In genomic region chr10:72274730-72275350, GRCh38 we compare ENCODE assay signal across 8 cellular contexts. TPM values are rescaled to one million over a fixed set of nuclear protein-coding genes. Genes with fewer than 3 reads are reported as not detected.
DNase-seq lines count a peak whose midpoint lies in the region; ATAC-seq and TF ChIP-seq lines count a peak whose summit lies in the region.

No MANE protein-coding gene starts in this region.

- BruUV-seq in A673 (replicated peaks; lab: Mats Ljungman, UMichigan), result no TSS peak

- peak overlapping the region; percentile 82 for H3K27ac ChIP-seq in A673 (ENCODE audit: low read depth, low read length, poor library complexity, severe bottlenecking)
- H3K27ac ChIP-seq in neutrophil, result peak overlapping the region; percentile 92
- no peak overlapping the region for H3K27ac ChIP-seq in aorta (ENCODE audit: low read depth in 1 of 2, low read length in 2 of 2)

- DNase-seq in A673 (ENCODE audit: low spot score), result no peak
- DNase-seq in GM13977 (ENCODE audit: low spot score), result peak; percentile 54
- DNase-seq in OCI-M1 (lab: John Stamatoyannopoulos, UW), result peak; percentile 84
- peak; percentile 26 to 75 (median 46) for DNase-seq in activated naive CD4-positive, alpha-beta T cell (lab: John Stamatoyannopoulos, UW)
- peak; percentile 70 for DNase-seq in germinal center (ENCODE audit: low spot score)
- peak; percentile 81 to 91 for DNase-seq in aorta

- POLR2A ChIA-PET in A673 (lab: Charles Lee; ENCODE audit: low non-redundant PET), result interaction anchor here (0.6 to 1.0 kb wide), 6 partner anchors 9 to 1289 kb away, joined by 3 to 5 read pairs (median 3); no protein-coding TSS in a partner anchor

- H3K4me1 ChIP-seq in A673 (ENCODE audit: insufficient read depth, low read length, poor library complexity, severe bottlenecking) (peaks cover 33% of the 10 kb centered on the region), neutrophil (ENCODE audit: control insufficient read depth in 1 of 2, insufficient read depth in 1 of 2, low read depth in 1 of 2, low read length in 1 of 2) (peaks cover 25 to 30% of the 10 kb centered on the region in 2 experiments), aorta (ENCODE audit: control insufficient read depth in 1 of 2, insufficient read depth in 2 of 2, low read length in 2 of 2) (no peaks in the 10 kb centered on the region)

- TF ChIP-seq CTCF in A673 (conservative IDR thresholded peaks at IDR 0.05; ENCODE audit: low read depth, low read length) (peak; percentile 72), GM13977 (IDR thresholded peaks at IDR 0.05; ENCODE audit: extremely low read depth, insufficient read depth, missing control alignments) (peak; percentile 93), neutrophil (IDR thresholded peaks at IDR 0.05) (peak; percentile 43)

- intact Hi-C loops in A673 (cut with micrococcal nuclease; ENCODE audit: unreplicated experiment), result loop anchor here (5.0 kb wide), 1 partner anchor 47 kb away; no protein-coding TSS in a partner anchor
- intact Hi-C loops in aorta (cut with DNase I), result loop anchor here (1.0 to 5.0 kb wide), 4 partner anchors 57 to 58 kb away; partner anchors contain the start of genes ANAPC16 (in 1 of the 2) and ASCC1 (in 1 of the 2)

- H3K36me3 ChIP-seq in A673 (ENCODE audit: insufficient read depth, low read length, poor library complexity, severe bottlenecking), result peaks cover 18% of the 10 kb centered on the region
- no peaks in the 10 kb centered on the region for H3K36me3 ChIP-seq in neutrophil
- no peaks in the 10 kb centered on the region for H3K36me3 ChIP-seq in aorta (ENCODE audit: control insufficient read depth in 1 of 2, insufficient read depth in 2 of 2, low read length in 1 of 2)

- H3K4me3 ChIP-seq in A673 (ENCODE audit: low read depth, low read length, poor library complexity, severe bottlenecking), result peak overlapping the region; percentile 86
- peak overlapping the region; percentile 94 to 97 for H3K4me3 ChIP-seq in neutrophil (ENCODE audit: low read depth in 1 of 2, low read length in 1 of 2)
- H3K4me3 ChIP-seq in aorta (ENCODE audit: low read length in 2 of 2), result peak overlapping the region; percentile 15 to 52

- in situ Hi-C loops in GM13977 (cut with MboI; ENCODE audit: low pct_unique_long_range_greater_than_20kb, low sequenced_read_pairs, unreplicated experiment), result no loop called here

- H3K27me3 ChIP-seq in A673 (replicated peaks; ENCODE audit: insufficient read depth, low read depth, low read length, poor library complexity) (no peaks in the 10 kb centered on the region), neutrophil (no peaks in the 10 kb centered on the region), aorta (ENCODE audit: control insufficient read depth in 1 of 2, insufficient read depth in 2 of 2, low read length in 1 of 2) (peaks cover 0 to 2% of the 10 kb centered on the region in 2 donors)

- H3K9me3 ChIP-seq in A673 (ENCODE audit: low read depth, low read length, poor library complexity, severe bottlenecking) (no peaks in the 10 kb centered on the region), neutrophil (no peaks in the 10 kb centered on the region), aorta (ENCODE audit: control insufficient read depth, low read length) (no peaks in the 10 kb centered on the region)

- CTCF ChIA-PET in A673 (lab: Charles Lee), result interaction anchor here (0.9 kb wide), 2 partner anchors 14 to 42 kb away, joined by 3 to 5 read pairs; no protein-coding TSS in a partner anchor

- 13 to 17% methylated on average over 26 of the region's 26 CpGs for WGBS in aorta, 2 donors

- ATAC-seq in aorta (ENCODE audit: low FRiP score), result peak; percentile 49
- no peak for ATAC-seq in GM19463 (IDR thresholded peaks at IDR 0.05; ENCODE audit: unreplicated experiment)

RNA-seq across cellular contexts. Expression of gene DDIT4, which starts 1.1 kb away (rescaled TPM):
- total RNA-seq in A673 (2021), result 20.7 and 39.6 TPM in 2 replicates
- 100 to 1,000 TPM; 104 to 126 TPM for total RNA-seq in aorta
- 10 to 100 TPM; 55.9 to 96.5 TPM for polyA plus RNA-seq in aorta

RNA-seq across cellular contexts. Expression of gene ASCC1, which starts 58.8 kb away (rescaled TPM):
- total RNA-seq in A673 (2021) (40.2 and 43.1 TPM in 2 replicates), aorta (10 to 100 TPM; 23.3 to 32.3 TPM)
- 10 to 100 TPM; 19.7 to 22.3 TPM for polyA plus RNA-seq in aorta

RNA-seq across cellular contexts. Expression of gene ANAPC16, which starts 59.0 kb away (rescaled TPM):
- total RNA-seq in A673 (2021) (57.6 and 62.5 TPM in 2 replicates), aorta (10 to 100 TPM; 70.7 to 75.7 TPM)
- 100 to 1,000 TPM; 165 to 281 TPM for polyA plus RNA-seq in aorta

Comparison
In these comparisons a context has a peak if more than half of its experiments do, and no peak if none do; other contexts are left out.
1. H3K27ac ChIP-seq: peak in A673 (single experiment) and neutrophil (single experiment); none in aorta (0 of 2).
2. H3K4me3 ChIP-seq: peak in every context shown above with its lines; median percentile 96 in neutrophil; 86 in A673; 34 in aorta.
3. CTCF ChIP-seq: peak in every context shown above with its lines; median percentile 93 in GM13977; 72 in A673; 43 in neutrophil.